ENCODE assay signal across 14 cellular contexts in the genomic region with DNA sequence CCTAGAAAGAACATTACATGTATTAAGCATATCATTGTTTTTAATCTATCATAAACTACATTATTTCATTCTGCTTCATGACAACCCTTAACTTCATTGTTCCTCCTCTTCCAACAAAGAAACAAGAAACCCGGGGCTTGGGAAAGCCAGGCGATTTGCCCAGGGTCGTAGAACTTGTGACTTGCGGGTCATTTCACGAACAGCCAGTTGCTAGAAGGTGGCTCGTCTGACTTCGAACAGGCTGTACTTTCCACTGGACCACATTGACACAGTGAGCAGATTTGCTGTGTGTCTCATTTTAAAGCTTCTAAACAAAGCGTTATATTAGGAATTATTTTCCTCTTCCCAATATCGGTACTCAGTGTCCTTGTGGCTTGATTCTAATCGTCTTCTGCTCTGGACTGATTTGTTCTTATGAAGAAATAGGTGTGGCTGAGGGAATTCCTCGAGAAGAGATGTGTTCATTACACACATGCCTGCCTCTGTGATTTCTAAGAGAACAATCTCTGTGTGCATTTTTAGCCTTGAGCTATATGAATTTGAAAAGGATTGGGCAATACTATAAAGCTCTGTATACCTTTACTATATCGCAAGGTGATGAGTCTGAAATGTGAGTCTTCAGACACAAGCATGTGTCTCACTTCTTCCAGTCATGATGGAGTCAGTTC.
"Had no signal": no experiment of that assay in that cellular context is flagged by ENCODE, and none has a peak within 500 bp of the region (broad histone marks: within the 10 kb centered on the region; RNA-seq: fewer than 3 reads in every experiment).

No MANE protein-coding gene starts in this region.

- DNase-seq: activated CD8-positive, alpha-beta memory T cell treated with anti-CD3 and anti-CD28 coated beads, Interleukin-2, amount 50 U/mL, for 48 hours; activated CD8-positive, alpha-beta T cell treated with anti-CD3 and anti-CD28 coated beads for 36 hours; activated naive CD8-positive, alpha-beta T cell treated with anti-CD3 and anti-CD28 coated beads, Interleukin-2, amount 10 ng/mL, durations not matched to agents 7 days and 5 days; aorta; left cardiac atrium; nephron progenitor cell; SW 1271 had no signal

- H3K27ac Mint-ChIP-seq: activated CD8-positive, alpha-beta T cell treated with anti-CD3 and anti-CD28 coated beads for 36 hours; activated naive CD8-positive, alpha-beta T cell treated with anti-CD3 and anti-CD28 coated beads, Interleukin-2, amount 10 ng/mL, durations not matched to agents 7 days and 5 days; memory B cell; nephron progenitor cell; stimulated activated effector memory CD8-positive, alpha-beta T cell treated with anti-CD3 and anti-CD28 coated beads, Interleukin-12 subunit alpha, Interleukin-12 subunit beta, amount 100 ng/mL, for 72 hours; T-helper 2 cell treated with Interferon-gamma antibody and Interleukin-4, amounts not matched to agents 5 μg/mL and 100 μg/mL, for 36 hours had no signal

- H3K4me1 ChIP-seq: gastroesophageal sphincter, tibial nerve had no signal

- H3K4me3 Mint-ChIP-seq: activated CD8-positive, alpha-beta T cell treated with anti-CD3 and anti-CD28 coated beads for 36 hours; activated naive CD8-positive, alpha-beta T cell treated with anti-CD3 and anti-CD28 coated beads, Interleukin-2, amount 10 ng/mL, durations not matched to agents 7 days and 5 days; memory B cell; nephron progenitor cell; stimulated activated effector memory CD8-positive, alpha-beta T cell treated with anti-CD3 and anti-CD28 coated beads, Interleukin-12 subunit alpha, Interleukin-12 subunit beta, amount 100 ng/mL, for 72 hours; T-helper 2 cell treated with Interferon-gamma antibody and Interleukin-4, amounts not matched to agents 5 μg/mL and 100 μg/mL, for 36 hours had no signal

- H3K27ac ChIP-seq: cardiac muscle cell, gastroesophageal sphincter, skin epidermis, tibial nerve had no signal

- H3K4me3 ChIP-seq: cardiac muscle cell, gastroesophageal sphincter, skin epidermis, tibial nerve had no signal

- H3K4me1 Mint-ChIP-seq: activated naive CD8-positive, alpha-beta T cell treated with anti-CD3 and anti-CD28 coated beads, Interleukin-2, amount 10 ng/mL, durations not matched to agents 7 days and 5 days; memory B cell had no signal

- H3K9me3 Mint-ChIP-seq: activated CD8-positive, alpha-beta T cell treated with anti-CD3 and anti-CD28 coated beads for 36 hours; activated naive CD8-positive, alpha-beta T cell treated with anti-CD3 and anti-CD28 coated beads, Interleukin-2, amount 10 ng/mL, durations not matched to agents 7 days and 5 days; memory B cell; nephron progenitor cell; stimulated activated effector memory CD8-positive, alpha-beta T cell treated with anti-CD3 and anti-CD28 coated beads, Interleukin-12 subunit alpha, Interleukin-12 subunit beta, amount 100 ng/mL, for 72 hours; T-helper 2 cell treated with Interferon-gamma antibody and Interleukin-4, amounts not matched to agents 5 μg/mL and 100 μg/mL, for 36 hours had no signal

- H3K9me3 ChIP-seq: gastroesophageal sphincter, tibial nerve had no signal

- H3K36me3 Mint-ChIP-seq: activated naive CD8-positive, alpha-beta T cell treated with anti-CD3 and anti-CD28 coated beads, Interleukin-2, amount 10 ng/mL, durations not matched to agents 7 days and 5 days; memory B cell; stimulated activated effector memory CD8-positive, alpha-beta T cell treated with anti-CD3 and anti-CD28 coated beads, Interleukin-12 subunit alpha, Interleukin-12 subunit beta, amount 100 ng/mL, for 72 hours had no signal

- H3K27me3 ChIP-seq: cardiac muscle cell, gastroesophageal sphincter, tibial nerve had no signal

- H3K36me3 ChIP-seq: cardiac muscle cell, gastroesophageal sphincter, tibial nerve had no signal

- H3K27me3 Mint-ChIP-seq: activated CD8-positive, alpha-beta T cell treated with anti-CD3 and anti-CD28 coated beads for 36 hours had no signal
